In genomic region chr1:41800237-41800902, GRCh38 we compare ENCODE assay signal across 10 cellular contexts.
DNase-seq lines count a peak whose midpoint lies in the region; ATAC-seq, FAIRE-seq and TF ChIP-seq lines count a peak whose summit lies in the region.
"Had no signal": no experiment of that assay in that cellular context is flagged by ENCODE, and none has a peak within 500 bp of the region (broad histone marks: within the 10 kb centered on the region; RNA-seq: fewer than 3 reads in every experiment).

No MANE protein-coding gene starts in this region.

- WGBS in pancreas, 2 donors, result 78 to 83% methylated on average over 2 of the region's 2 CpGs

- no peaks in the 10 kb centered on the region for H3K27me3 Mint-ChIP-seq in activated CD4-positive, alpha-beta T cell treated with anti-CD3 and anti-CD28 coated beads for 36 hours
- no peaks in the 10 kb centered on the region for H3K27me3 Mint-ChIP-seq in activated T-helper 1 cell treated with anti-CD3 and anti-CD28 coated beads, Interleukin-12 subunit alpha, Interleukin-12 subunit beta, Interleukin-2, Interleukin-4 antibody, amounts not matched to agents 30 ng/mL and 10 ng/mL and 1 ng/mL, durations not matched to agents 14 hours and 24 hours and 36 hours (ENCODE audit: insufficient read depth)
- H3K27me3 Mint-ChIP-seq: brain had no signal

- CTCF ChIA-PET in activated CD4-positive, alpha-beta T cell treated with anti-CD3 and anti-CD28 coated beads for 36 hours (lab: Charles Lee), result interaction anchor here (0.6 to 4.8 kb wide), 4 partner anchors 11 to 79 kb away, joined by 3 to 16 read pairs (median 4); no protein-coding TSS in a partner anchor

- FAIRE-seq in pancreas (lab: Jason Lieb, UNC), result no peak

- no peaks in the 10 kb centered on the region for H3K4me1 ChIP-seq in pancreas

- no peak for TF ChIP-seq CTCF in pancreas (IDR thresholded peaks at IDR 0.05)

- no peak for DNase-seq in activated CD4-positive, alpha-beta T cell treated with anti-CD3 and anti-CD28 coated beads for 36 hours
- no peak for DNase-seq in activated CD4-positive, alpha-beta T cell treated with anti-CD3 and anti-CD28 coated beads, Interleukin-2, amount 50 U/mL, for 48 hours
- DNase-seq in activated T-helper 1 cell treated with anti-CD3 and anti-CD28 coated beads, Interleukin-12 subunit alpha, Interleukin-12 subunit beta, Interleukin-2, Interleukin-4 antibody, amounts not matched to agents 30 ng/mL and 10 ng/mL and 1 ng/mL, durations not matched to agents 14 hours and 24 hours and 36 hours (ENCODE audit: low spot score), result no peak
- DNase-seq in stimulated activated effector memory CD8-positive, alpha-beta T cell treated with anti-CD3 and anti-CD28 coated beads, Interleukin-12 subunit alpha, Interleukin-12 subunit beta, amount 100 ng/mL, for 72 hours (ENCODE audit: low spot score in 2 of 2), result no peak
- DNase-seq in germinal center (ENCODE audit: low spot score) (no peak), superior temporal gyrus (ENCODE audit: extremely low spot score) (no peak), pancreas (no peak)
- DNase-seq: nephron progenitor cell had no signal

- no peaks in the 10 kb centered on the region for H3K9me3 ChIP-seq in pancreas

- peak overlapping the region; percentile 45 for H3K27ac Mint-ChIP-seq in activated CD4-positive, alpha-beta T cell treated with anti-CD3 and anti-CD28 coated beads for 36 hours
- peak overlapping the region; percentile 34 for H3K27ac Mint-ChIP-seq in activated T-helper 1 cell treated with anti-CD3 and anti-CD28 coated beads, Interleukin-12 subunit alpha, Interleukin-12 subunit beta, Interleukin-2, Interleukin-4 antibody, amounts not matched to agents 30 ng/mL and 10 ng/mL and 1 ng/mL, durations not matched to agents 14 hours and 24 hours and 36 hours
- peak overlapping the region; percentile 7 for H3K27ac Mint-ChIP-seq in stimulated activated effector memory CD8-positive, alpha-beta T cell treated with anti-CD3 and anti-CD28 coated beads, Interleukin-12 subunit alpha, Interleukin-12 subunit beta, amount 100 ng/mL, for 72 hours
- H3K27ac Mint-ChIP-seq: nephron progenitor cell had no signal

- no peaks in the 10 kb centered on the region for H3K27me3 ChIP-seq in pancreas

- intact Hi-C loops in activated CD4-positive, alpha-beta T cell treated with anti-CD3 and anti-CD28 coated beads for 36 hours (cut with DNase I, micrococcal nuclease), result loop anchor here in 1 of 2 experiments (5.0 kb wide), 1 partner anchor 138 kb away; no protein-coding TSS in a partner anchor
- intact Hi-C loops in activated T-helper 1 cell treated with anti-CD3 and anti-CD28 coated beads, Interleukin-12 subunit alpha, Interleukin-12 subunit beta, Interleukin-2, Interleukin-4 antibody, amounts not matched to agents 30 ng/mL and 10 ng/mL and 1 ng/mL, durations not matched to agents 14 hours and 24 hours and 36 hours (cut with micrococcal nuclease), result no loop called here
- intact Hi-C loops in pancreas (cut with DNase I), result no loop called here

- H3K4me3 ChIP-seq in pancreas, result no peak overlapping the region

- H3K27ac ChIP-seq in pancreas, result no peak overlapping the region

- H3K36me3 ChIP-seq in pancreas, result no peaks in the 10 kb centered on the region

- no peak overlapping the region for H3K4me3 Mint-ChIP-seq in activated CD4-positive, alpha-beta T cell treated with anti-CD3 and anti-CD28 coated beads for 36 hours
- H3K4me3 Mint-ChIP-seq in activated T-helper 1 cell treated with anti-CD3 and anti-CD28 coated beads, Interleukin-12 subunit alpha, Interleukin-12 subunit beta, Interleukin-2, Interleukin-4 antibody, amounts not matched to agents 30 ng/mL and 10 ng/mL and 1 ng/mL, durations not matched to agents 14 hours and 24 hours and 36 hours, result peak overlapping the region; percentile 37
- H3K4me3 Mint-ChIP-seq in stimulated activated effector memory CD8-positive, alpha-beta T cell treated with anti-CD3 and anti-CD28 coated beads, Interleukin-12 subunit alpha, Interleukin-12 subunit beta, amount 100 ng/mL, for 72 hours, result peak overlapping the region; percentile 23
- H3K4me3 Mint-ChIP-seq: brain, nephron progenitor cell had no signal

- H3K36me3 Mint-ChIP-seq in activated CD4-positive, alpha-beta T cell treated with anti-CD3 and anti-CD28 coated beads for 36 hours (ENCODE audit: low read depth), result peaks cover 5% of the 10 kb centered on the region
- H3K36me3 Mint-ChIP-seq in activated T-helper 1 cell treated with anti-CD3 and anti-CD28 coated beads, Interleukin-12 subunit alpha, Interleukin-12 subunit beta, Interleukin-2, Interleukin-4 antibody, amounts not matched to agents 30 ng/mL and 10 ng/mL and 1 ng/mL, durations not matched to agents 14 hours and 24 hours and 36 hours (ENCODE audit: low read depth), result peaks cover 22% of the 10 kb centered on the region
- peaks cover 11% of the 10 kb centered on the region for H3K36me3 Mint-ChIP-seq in stimulated activated effector memory CD8-positive, alpha-beta T cell treated with anti-CD3 and anti-CD28 coated beads, Interleukin-12 subunit alpha, Interleukin-12 subunit beta, amount 100 ng/mL, for 72 hours
- H3K36me3 Mint-ChIP-seq: brain had no signal

- POLR2A ChIA-PET in activated CD4-positive, alpha-beta T cell treated with anti-CD3 and anti-CD28 coated beads for 36 hours (lab: Charles Lee), result interaction anchor here (0.7 kb wide), 1 partner anchor 182 kb away, joined by 3 read pairs; no protein-coding TSS in a partner anchor

- no peaks in the 10 kb centered on the region for H3K9me3 Mint-ChIP-seq in activated CD4-positive, alpha-beta T cell treated with anti-CD3 and anti-CD28 coated beads for 36 hours (ENCODE audit: low read depth)
- H3K9me3 Mint-ChIP-seq in activated T-helper 1 cell treated with anti-CD3 and anti-CD28 coated beads, Interleukin-12 subunit alpha, Interleukin-12 subunit beta, Interleukin-2, Interleukin-4 antibody, amounts not matched to agents 30 ng/mL and 10 ng/mL and 1 ng/mL, durations not matched to agents 14 hours and 24 hours and 36 hours, result peaks cover 8% of the 10 kb centered on the region
- H3K9me3 Mint-ChIP-seq in stimulated activated effector memory CD8-positive, alpha-beta T cell treated with anti-CD3 and anti-CD28 coated beads, Interleukin-12 subunit alpha, Interleukin-12 subunit beta, amount 100 ng/mL, for 72 hours, result peaks cover 2% of the 10 kb centered on the region
- H3K9me3 Mint-ChIP-seq: nephron progenitor cell had no signal

- H3K4me1 Mint-ChIP-seq in activated CD4-positive, alpha-beta T cell treated with anti-CD3 and anti-CD28 coated beads for 36 hours, result peaks cover 59% of the 10 kb centered on the region
- H3K4me1 Mint-ChIP-seq in activated T-helper 1 cell treated with anti-CD3 and anti-CD28 coated beads, Interleukin-12 subunit alpha, Interleukin-12 subunit beta, Interleukin-2, Interleukin-4 antibody, amounts not matched to agents 30 ng/mL and 10 ng/mL and 1 ng/mL, durations not matched to agents 14 hours and 24 hours and 36 hours (ENCODE audit: low read depth), result peaks cover 81% of the 10 kb centered on the region
- peaks cover 66% of the 10 kb centered on the region for H3K4me1 Mint-ChIP-seq in stimulated activated effector memory CD8-positive, alpha-beta T cell treated with anti-CD3 and anti-CD28 coated beads, Interleukin-12 subunit alpha, Interleukin-12 subunit beta, amount 100 ng/mL, for 72 hours
- H3K4me1 Mint-ChIP-seq: nephron progenitor cell had no signal

- ATAC-seq in activated CD4-positive, alpha-beta T cell treated with anti-CD3 and anti-CD28 coated beads for 36 hours, result peak; percentile 66
- ATAC-seq in HG02678 (IDR thresholded peaks at IDR 0.05; ENCODE audit: unreplicated experiment), result peak; percentile 60
- ATAC-seq in stimulated activated effector memory CD8-positive, alpha-beta T cell treated with anti-CD3 and anti-CD28 coated beads, Interleukin-12 subunit alpha, Interleukin-12 subunit beta, amount 100 ng/mL, for 72 hours, result peak; percentile 33
- no peak for ATAC-seq in pancreas

Comparison
In these comparisons a context has a peak if more than half of its experiments do, and no peak if none do; other contexts are left out.
1. ATAC-seq: peak in activated CD4-positive, alpha-beta T cell treated with anti-CD3 and anti-CD28 coated beads for 36 hours (single experiment), HG02678 (single experiment) and stimulated activated effector memory CD8-positive, alpha-beta T cell treated with anti-CD3 and anti-CD28 coated beads, Interleukin-12 subunit alpha, Interleukin-12 subunit beta, amount 100 ng/mL, for 72 hours (single experiment); none in pancreas (0 of 4).
2. Peak in every context shown above with its lines, with median percentiles within 50 percentile points of each other: H3K27ac Mint-ChIP-seq.